8 cellular contexts compared by ENCODE assay signal in genomic region chr2:237922641-237923361, GRCh38. TPM values are rescaled to one million over a fixed set of nuclear protein-coding genes. Genes with fewer than 3 reads are reported as not detected.
DNase-seq lines count a peak whose midpoint lies in the region; ATAC-seq, FAIRE-seq and TF ChIP-seq lines count a peak whose summit lies in the region.

No MANE protein-coding gene starts in this region.

- H3K9ac ChIP-seq in MM.1S (ENCODE audit: low read length) = peak overlapping the region; percentile 47; the same call in 1 of the 2 replicates

- peak overlapping the region; percentile 49 for H3K4me3 ChIP-seq in MM.1S (ENCODE audit: low read length)
- peak overlapping the region in 2 of 4 donors; percentile 27 to 35 for H3K4me3 ChIP-seq in pancreas

- no peak for TF ChIP-seq CTCF in C4-2B (conservative IDR thresholded peaks at IDR 0.05)
- no peak for TF ChIP-seq CTCF in MM.1S (IDR thresholded peaks at IDR 0.05; ENCODE audit: low read length)
- no peak for TF ChIP-seq CTCF in pancreas (IDR thresholded peaks at IDR 0.05)

- intact Hi-C loops in pancreas (cut with DNase I) = no loop called here

- peak; percentile 67 to 82 (median 75) for ATAC-seq in pancreas
- ATAC-seq in HG02870 (IDR thresholded peaks at IDR 0.05; ENCODE audit: unreplicated experiment) = no peak
- no peak for ATAC-seq in HG03571 (IDR thresholded peaks at IDR 0.05; ENCODE audit: unreplicated experiment)

- no peaks in the 10 kb centered on the region for H4K20me1 ChIP-seq in MM.1S (ENCODE audit: insufficient read depth, low read length)

- H3K27ac ChIP-seq in C4-2B (peak overlapping the region; percentile 57), MM.1S (ENCODE audit: low read length) (peak overlapping the region; percentile 21; the same call in 1 of the 2 replicates), pancreas (peak overlapping the region; percentile 43 to 64 (median 59))

- no peak for FAIRE-seq in pancreas (lab: Jason Lieb, UNC)

- peak overlapping the region; percentile 91 for H3K4me2 ChIP-seq in MM.1S (ENCODE audit: low read depth, low read length)

- no peaks in the 10 kb centered on the region for H3K9me2 ChIP-seq in MM.1S (replicated peaks; ENCODE audit: insufficient read depth, low read length)

- peaks cover 22% of the 10 kb centered on the region for H3K4me1 ChIP-seq in MM.1S (ENCODE audit: low read length)
- H3K4me1 ChIP-seq in pancreas = peaks cover 0 to 4% (median 0%) of the 10 kb centered on the region in 3 donors

- H3K27me3 ChIP-seq in MM.1S (replicated peaks; ENCODE audit: insufficient read depth, low read length) = no peaks in the 10 kb centered on the region
- H3K27me3 ChIP-seq in pancreas = no peaks in the 10 kb centered on the region

- WGBS in pancreas, 2 donors = 27 to 30% methylated on average over 13 of the region's 13 CpGs

- H2AFZ ChIP-seq in MM.1S (ENCODE audit: low read length) = peak overlapping the region; percentile 76

- H3K9me3 ChIP-seq in MM.1S (replicated peaks; ENCODE audit: insufficient read depth, low read length) = no peaks in the 10 kb centered on the region
- no peaks in the 10 kb centered on the region for H3K9me3 ChIP-seq in pancreas

- H3F3A ChIP-seq in MM.1S (ENCODE audit: insufficient read depth, low read length) = peaks cover 20% of the 10 kb centered on the region

- H3K36me3 ChIP-seq in MM.1S (replicated peaks; ENCODE audit: insufficient read depth, low read length) = no peaks in the 10 kb centered on the region
- H3K36me3 ChIP-seq in pancreas = no peaks in the 10 kb centered on the region

- no peak for DNase-seq in MM.1S
- peak; percentile 20 for DNase-seq in cerebellar cortex (ENCODE audit: low spot score)
- DNase-seq in pancreas = peak; percentile 58 to 87 (median 78)
- DNase-seq in activated CD8-positive, alpha-beta memory T cell treated with anti-CD3 and anti-CD28 coated beads for 24 hours = no peak
- no peak for DNase-seq in pons (ENCODE audit: low spot score)

- H3K79me2 ChIP-seq in MM.1S (ENCODE audit: low read length) = no peaks in the 10 kb centered on the region

RNA-seq across cellular contexts. Expression of gene UBE2F, which starts 44.0 kb away (rescaled TPM):
- 10 to 100 TPM; 39.3 to 51.7 (median 43.0) TPM for total RNA-seq in pancreas
- polyA plus RNA-seq in pancreas = 10 to 100 TPM; 32.4 to 32.5 TPM

Comparison
In these comparisons a context has a peak if more than half of its experiments do, and no peak if none do; other contexts are left out.
1. DNase-seq: peak in cerebellar cortex (single experiment) and pancreas (6 of 6); none in MM.1S (single experiment), activated CD8-positive, alpha-beta memory T cell treated with anti-CD3 and anti-CD28 coated beads for 24 hours (single experiment) and pons (single experiment).
2. ATAC-seq: peak in pancreas (4 of 4); none in HG02870 (single experiment) and HG03571 (single experiment).
3. Peak in every context shown above with its lines, with median percentiles within 50 percentile points of each other: H3K27ac ChIP-seq.